In the genomic region with DNA sequence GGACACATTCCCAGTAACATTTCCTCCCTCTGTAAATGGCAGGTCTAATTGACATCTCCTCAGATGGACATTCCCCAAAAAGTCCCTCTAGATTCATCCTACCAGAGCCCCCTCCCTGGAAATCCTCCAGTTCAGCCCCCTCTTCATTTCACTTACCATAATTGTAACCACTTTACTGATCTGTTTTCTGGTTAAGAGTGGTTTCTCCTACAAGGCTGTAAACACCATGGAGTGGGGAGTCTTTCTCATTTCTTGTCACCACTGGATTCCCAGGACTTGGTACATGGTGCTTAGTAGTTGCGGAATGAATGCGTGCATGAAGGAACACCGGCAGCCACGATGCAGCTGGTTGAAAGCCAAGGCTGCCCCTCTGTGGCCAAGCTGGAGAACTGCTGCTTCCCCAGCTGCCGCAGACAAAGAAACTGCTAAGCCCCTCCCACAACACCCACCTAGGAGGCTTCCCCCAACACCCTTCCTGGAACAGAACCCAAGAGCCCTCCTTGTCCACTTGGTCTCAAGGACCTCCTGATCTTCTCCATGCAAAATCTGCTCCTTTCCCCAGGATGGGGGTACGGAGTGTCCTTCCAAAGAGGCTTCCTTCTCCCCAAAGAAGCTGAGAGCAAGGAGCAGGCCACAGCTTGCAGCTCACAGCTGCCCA, we compare ENCODE assay signal across 8 cellular contexts. TPM values are rescaled to one million over a fixed set of nuclear protein-coding genes. Genes with fewer than 3 reads are reported as not detected.
DNase-seq lines count a peak whose midpoint lies in the region; ATAC-seq, FAIRE-seq and TF ChIP-seq lines count a peak whose summit lies in the region.

No MANE protein-coding gene starts in this region.

- H3K4me3 ChIP-seq in GM12865 (ENCODE audit: low read depth, low read length): no peak overlapping the region
- H3K4me3 ChIP-seq in LNCaP clone FGC (ENCODE audit: low read depth, low read length): no peak overlapping the region
- H3K4me3 ChIP-seq in pancreas: no peak overlapping the region
- no peak overlapping the region for H3K4me3 ChIP-seq in transverse colon

- CTCF ChIA-PET in activated naive CD4-positive, alpha-beta T cell treated with anti-CD3 and anti-CD28 coated beads for 36 hours (lab: Charles Lee): interaction anchor here (0.6 to 4.9 kb wide), 16 partner anchors 13 to 437 kb away, joined by 3 to 64 read pairs (median 4); partner anchors contain the start of gene KLHL22

- no peak overlapping the region for H3K4me3 Mint-ChIP-seq in activated naive CD4-positive, alpha-beta T cell treated with anti-CD3 and anti-CD28 coated beads for 36 hours
- no peak overlapping the region for H3K4me3 Mint-ChIP-seq in glutamatergic neuron (ENCODE audit: unreplicated experiment)

- H3K36me3 ChIP-seq in pancreas: peaks cover 0 to 7% (median 0%) of the 10 kb centered on the region in 3 donors
- peaks cover 0 to 3% (median 0%) of the 10 kb centered on the region in 4 donors for H3K36me3 ChIP-seq in transverse colon

- TF ChIP-seq EP300 in transverse colon (IDR thresholded peaks at IDR 0.05; ENCODE audit: low read depth): no peak

- H3K27me3 Mint-ChIP-seq in activated naive CD4-positive, alpha-beta T cell treated with anti-CD3 and anti-CD28 coated beads for 36 hours (ENCODE audit: low read depth): no peaks in the 10 kb centered on the region
- H3K27me3 Mint-ChIP-seq in glutamatergic neuron (ENCODE audit: unreplicated experiment): peaks cover 2% of the 10 kb centered on the region

- H3K9me3 ChIP-seq in pancreas (no peaks in the 10 kb centered on the region), transverse colon (no peaks in the 10 kb centered on the region)

- DNase-seq in GM12865 (ENCODE audit: low read depth) (peak; percentile 88), LNCaP clone FGC (ENCODE audit: low read depth) (peak; percentile 42), SK-MEL-5 (ENCODE audit: low read depth, low spot score) (peak; percentile 88), glutamatergic neuron (peak; percentile 85), pancreas (peak in 5 of 6 donors; percentile 42 to 81 (median 69)), transverse colon (peak; percentile 65)
- DNase-seq in activated naive CD4-positive, alpha-beta T cell treated with anti-CD3 and anti-CD28 coated beads for 36 hours: peak; percentile 84

- H3K27me3 ChIP-seq in pancreas (no peaks in the 10 kb centered on the region), transverse colon (no peaks in the 10 kb centered on the region)

- WGBS in pancreas, 2 donors: 21 to 25% methylated on average over 6 of the region's 6 CpGs
- WGBS in transverse colon (ENCODE audit: low coverage in 1 of 2), 2 donors: 17% methylated on average over 6 of the region's 6 CpGs; no CpG with 5 or more reads in 1 of the 2 donors

- in situ Hi-C loops in SK-MEL-5 (cut with HindIII; ENCODE audit: low pct_unique_long_range_greater_than_20kb, low sequenced_read_pairs): no loop called here
- in situ Hi-C loops in transverse colon (cut with MboI; ENCODE audit: low pct_ligation_motif_present in 1 of 4, low pct_unique_long_range_greater_than_20kb in 1 of 4, low sequenced_read_pairs in 3 of 4): no loop called here

- H3K4me1 ChIP-seq in pancreas (no peaks in the 10 kb centered on the region), transverse colon (no peaks in the 10 kb centered on the region)

- H3K27ac Mint-ChIP-seq in activated naive CD4-positive, alpha-beta T cell treated with anti-CD3 and anti-CD28 coated beads for 36 hours: no peak overlapping the region
- peak overlapping the region; percentile 88 for H3K27ac Mint-ChIP-seq in glutamatergic neuron (ENCODE audit: unreplicated experiment)

- no peak for TF ChIP-seq POLR2A in transverse colon (IDR thresholded peaks at IDR 0.05)

- ATAC-seq in pancreas (peak; percentile 76 to 96 (median 92)), HG03520 (IDR thresholded peaks at IDR 0.05; ENCODE audit: unreplicated experiment) (no peak)

- intact Hi-C loops in activated naive CD4-positive, alpha-beta T cell treated with anti-CD3 and anti-CD28 coated beads for 36 hours (cut with micrococcal nuclease): loop anchor here (1.0 to 2.0 kb wide), 4 partner anchors 26 to 299 kb away; no protein-coding TSS in a partner anchor
- intact Hi-C loops in pancreas (cut with DNase I): no loop called here
- intact Hi-C loops in transverse colon (cut with DNase I; ENCODE audit: low total_unique reads): loop anchor here (2.0 kb wide), 1 partner anchor 37 kb away; no protein-coding TSS in a partner anchor

- TF ChIP-seq CTCF in GM12865 (IDR thresholded peaks at IDR 0.05; ENCODE audit: insufficient read depth, low read depth, low read length, missing control alignments) (peak; percentile 94), LNCaP clone FGC (IDR thresholded peaks at IDR 0.05; ENCODE audit: control insufficient read depth, extremely low read depth, insufficient read depth) (peak; percentile 70), glutamatergic neuron (IDR thresholded peaks at IDR 0.05; ENCODE audit: partially characterized antibody, unreplicated experiment) (peak; percentile 75), pancreas (IDR thresholded peaks at IDR 0.05) (peak; percentile 43 to 79 (median 74)), transverse colon (IDR thresholded peaks at IDR 0.05) (peak; percentile 83 to 93 (median 87))

- peaks cover 5% of the 10 kb centered on the region for H3K36me3 Mint-ChIP-seq in activated naive CD4-positive, alpha-beta T cell treated with anti-CD3 and anti-CD28 coated beads for 36 hours (ENCODE audit: low read depth)
- no peaks in the 10 kb centered on the region for H3K36me3 Mint-ChIP-seq in glutamatergic neuron (ENCODE audit: unreplicated experiment)

- FAIRE-seq in pancreas (lab: Jason Lieb, UNC): no peak

- H3K4me1 Mint-ChIP-seq in activated naive CD4-positive, alpha-beta T cell treated with anti-CD3 and anti-CD28 coated beads for 36 hours (ENCODE audit: low read depth): peaks cover 23% of the 10 kb centered on the region
- peaks cover 21% of the 10 kb centered on the region for H3K4me1 Mint-ChIP-seq in glutamatergic neuron (ENCODE audit: low read depth, unreplicated experiment)

- no peak overlapping the region for H3K27ac ChIP-seq in pancreas
- no peak overlapping the region for H3K27ac ChIP-seq in transverse colon

- H3K9me3 Mint-ChIP-seq in activated naive CD4-positive, alpha-beta T cell treated with anti-CD3 and anti-CD28 coated beads for 36 hours: no peaks in the 10 kb centered on the region
- peaks cover 4% of the 10 kb centered on the region for H3K9me3 Mint-ChIP-seq in glutamatergic neuron (ENCODE audit: unreplicated experiment)

RNA-seq across cellular contexts. Expression of gene SCARF2, which starts 18.6 kb away (rescaled TPM):
- total RNA-seq in SK-MEL-5 (2014; rRNA removed; shearing (Covaris generic)): 15.3 and 17.0 TPM in 2 replicates
- polyA plus RNA-seq in SK-MEL-5 (2015; cell fraction: cytosol; rRNA removed): 68.1 and 83.6 TPM in 2 replicates
- polyA plus RNA-seq in SK-MEL-5 (2015; cell fraction: nucleus; rRNA removed): 25.2 and 63.7 TPM in 2 replicates
- total RNA-seq in activated naive CD4-positive, alpha-beta T cell treated with anti-CD3 and anti-CD28 coated beads for 36 hours: under 1 TPM; 0.21 to 0.30 TPM
- total RNA-seq in glutamatergic neuron (ENCODE audit: unreplicated experiment) (3.4 TPM), pancreas (1 to 10 TPM; 1.1 to 5.2 (median 1.8) TPM), transverse colon (10 to 100 TPM in 1 of 4 donors, 1 to 10 TPM in 3; 3.4 to 15.9 (median 8.7) TPM)
- polyA plus RNA-seq in pancreas: 1 to 10 TPM; 1.2 TPM

RNA-seq across cellular contexts. Expression of gene KLHL22, which starts 39.4 kb away (rescaled TPM):
- 18.4 and 22.7 TPM in 2 replicates for total RNA-seq in SK-MEL-5 (2014; rRNA removed; shearing (Covaris generic))
- polyA plus RNA-seq in SK-MEL-5 (2015; cell fraction: cytosol; rRNA removed): 23.2 and 26.8 TPM in 2 replicates
- polyA plus RNA-seq in SK-MEL-5 (2015; cell fraction: nucleus; rRNA removed): 56.9 and 66.9 TPM in 2 replicates
- 10 to 100 TPM; 10.1 to 11.7 TPM for total RNA-seq in activated naive CD4-positive, alpha-beta T cell treated with anti-CD3 and anti-CD28 coated beads for 36 hours
- total RNA-seq in glutamatergic neuron (ENCODE audit: unreplicated experiment): 20.2 TPM
- 10 to 100 TPM in 4 of 6 donors, 1 to 10 TPM in 2; 9.9 to 15.0 (median 12.4) TPM for total RNA-seq in pancreas
- 10 to 100 TPM; 22.2 to 22.9 TPM for polyA plus RNA-seq in pancreas
- 10 to 100 TPM; 12.7 to 75.9 (median 16.9) TPM for total RNA-seq in transverse colon

RNA-seq across cellular contexts. Expression of gene MED15, which starts 51.2 kb away (rescaled TPM):
- 86.9 and 91.2 TPM in 2 replicates for total RNA-seq in SK-MEL-5 (2014; rRNA removed; shearing (Covaris generic))
- 186 and 223 TPM in 2 replicates for polyA plus RNA-seq in SK-MEL-5 (2015; cell fraction: cytosol; rRNA removed)
- 830 and 901 TPM in 2 replicates for polyA plus RNA-seq in SK-MEL-5 (2015; cell fraction: nucleus; rRNA removed)
- 100 to 1,000 TPM in 1 of 2 experiments, 10 to 100 TPM in 1; 94.7 to 108 TPM for total RNA-seq in activated naive CD4-positive, alpha-beta T cell treated with anti-CD3 and anti-CD28 coated beads for 36 hours
- total RNA-seq in glutamatergic neuron (ENCODE audit: unreplicated experiment) (83.6 TPM), pancreas (10 to 100 TPM; 27.1 to 47.9 (median 35.4) TPM), transverse colon (100 to 1,000 TPM in 2 of 4 donors, 10 to 100 TPM in 2; 70.3 to 211 (median 116) TPM)
- polyA plus RNA-seq in pancreas: 10 to 100 TPM; 61.0 to 61.7 TPM

Comparison
In these comparisons a context has a peak if more than half of its experiments do, and no peak if none do; other contexts are left out.
1. intact Hi-C loops: an anchor here in activated naive CD4-positive, alpha-beta T cell treated with anti-CD3 and anti-CD28 coated beads for 36 hours (1.0 to 2.0 kb wide) and transverse colon (2.0 kb wide); none called in pancreas.